8 cellular contexts compared by ENCODE assay signal in genomic region chr6:116278478-116278822, GRCh38. TPM values are rescaled to one million over a fixed set of nuclear protein-coding genes. Genes with fewer than 3 reads are reported as not detected.
DNase-seq lines count a peak whose midpoint lies in the region; ATAC-seq and TF ChIP-seq lines count a peak whose summit lies in the region.

No MANE protein-coding gene starts in this region.

- peaks cover 22 to 57% (median 27%) of the 10 kb centered on the region in 3 donors for H3K36me3 Mint-ChIP-seq in CD8-positive, alpha-beta memory T cell

- no peaks in the 10 kb centered on the region for H3K9me3 ChIP-seq in CD8-positive, alpha-beta memory T cell (ENCODE audit: low read length)
- H3K9me3 ChIP-seq in OCI-LY3 (ENCODE audit: insufficient read depth, low read length), result no peaks in the 10 kb centered on the region
- no peaks in the 10 kb centered on the region for H3K9me3 ChIP-seq in endocrine pancreas (ENCODE audit: control insufficient read depth, low read length)
- no peaks in the 10 kb centered on the region for H3K9me3 ChIP-seq in osteoblast (ENCODE audit: low read depth, low read length)

- H3K4me3 Mint-ChIP-seq in CD8-positive, alpha-beta memory T cell, result peak overlapping the region; percentile 91 to 99 (median 98)

- H3K9me3 Mint-ChIP-seq in CD8-positive, alpha-beta memory T cell, result peaks cover 0 to 2% (median 0%) of the 10 kb centered on the region in 5 donors

- H3K27ac ChIP-seq in CD8-positive, alpha-beta memory T cell (ENCODE audit: low read depth, low read length), result peak overlapping the region; percentile 100
- H3K27ac ChIP-seq in OCI-LY3 (ENCODE audit: low read length) (no peak overlapping the region), osteoblast (ENCODE audit: low read depth, low read length) (peak overlapping the region; percentile 98)

- H3K27me3 Mint-ChIP-seq in CD8-positive, alpha-beta memory T cell, result no peaks in the 10 kb centered on the region

- peaks cover 16% of the 10 kb centered on the region for H3K36me3 ChIP-seq in CD8-positive, alpha-beta memory T cell (ENCODE audit: insufficient read depth, low read length)
- H3K36me3 ChIP-seq in OCI-LY3 (replicated peaks; ENCODE audit: low read depth, low read length), result peaks cover 8% of the 10 kb centered on the region
- peaks cover 8% of the 10 kb centered on the region for H3K36me3 ChIP-seq in endocrine pancreas (ENCODE audit: control insufficient read depth, insufficient read depth, low read length)
- peaks cover 10% of the 10 kb centered on the region for H3K36me3 ChIP-seq in osteoblast (ENCODE audit: insufficient read depth, low read length)

- peaks cover 7% of the 10 kb centered on the region for H4K20me1 ChIP-seq in OCI-LY3 (ENCODE audit: insufficient read depth, low read length)
- peaks cover 33% of the 10 kb centered on the region for H4K20me1 ChIP-seq in osteoblast (ENCODE audit: insufficient read depth, low read length)

- CTCF ChIA-PET in CD8-positive, alpha-beta memory T cell (lab: Charles Lee), result interaction anchor here (1.3 to 4.2 kb wide), 6 partner anchors 9 to 283 kb away, joined by 4 to 29 read pairs (median 6); partner anchors contain the start of gene TSPYL4

- H3K27me3 ChIP-seq in CD8-positive, alpha-beta memory T cell (ENCODE audit: insufficient read depth, low read length, poor library complexity, severe bottlenecking), result no peaks in the 10 kb centered on the region
- H3K27me3 ChIP-seq in OCI-LY3 (ENCODE audit: low read depth, low read length) (no peaks in the 10 kb centered on the region), endocrine pancreas (ENCODE audit: control insufficient read depth, insufficient read depth, low read length) (no peaks in the 10 kb centered on the region), osteoblast (ENCODE audit: insufficient read depth, low read length) (no peaks in the 10 kb centered on the region)

- DNase-seq in CD8-positive, alpha-beta memory T cell, result no peak
- DNase-seq in osteoblast (ENCODE audit: insufficient read length, low spot score, missing footprints) (no peak), OCI-M1 (lab: John Stamatoyannopoulos, UW) (no peak), cortex of kidney (lab: John Stamatoyannopoulos, UW) (no peak)

- TF ChIP-seq CTCF in OCI-LY3 (IDR thresholded peaks at IDR 0.05; ENCODE audit: low read depth, low read length), result no peak
- no peak for TF ChIP-seq CTCF in osteoblast (IDR thresholded peaks at IDR 0.05; ENCODE audit: extremely low read depth, low read depth, low read length)

- peaks cover 54 to 74% (median 68%) of the 10 kb centered on the region in 3 donors for H3K4me1 Mint-ChIP-seq in CD8-positive, alpha-beta memory T cell

- H3K4me1 ChIP-seq in CD8-positive, alpha-beta memory T cell (ENCODE audit: insufficient read depth, low read length), result peaks cover 62% of the 10 kb centered on the region
- peaks cover 50% of the 10 kb centered on the region for H3K4me1 ChIP-seq in OCI-LY3 (ENCODE audit: low read length)
- no peaks in the 10 kb centered on the region for H3K4me1 ChIP-seq in endocrine pancreas (ENCODE audit: control insufficient read depth, insufficient read depth, low read length)
- H3K4me1 ChIP-seq in osteoblast (ENCODE audit: insufficient read depth, low read length), result peaks cover 28% of the 10 kb centered on the region

- peak overlapping the region; percentile 74 for H3K4me2 ChIP-seq in OCI-LY3 (ENCODE audit: low read length)
- peak overlapping the region; percentile 97 for H3K4me2 ChIP-seq in osteoblast (ENCODE audit: insufficient read depth, low read length)

- H3K79me2 ChIP-seq in OCI-LY3 (ENCODE audit: low read length) (peaks cover 37% of the 10 kb centered on the region), osteoblast (ENCODE audit: insufficient read depth, low read length) (peaks cover 59% of the 10 kb centered on the region)

- POLR2A ChIA-PET in CD8-positive, alpha-beta memory T cell (lab: Charles Lee), result interaction anchor here (0.7 to 3.5 kb wide), 7 partner anchors 9 to 403 kb away, joined by 3 to 39 read pairs (median 10); partner anchors contain the start of genes KPNA5, NT5DC1 and TSPYL4

- H3K4me3 ChIP-seq in CD8-positive, alpha-beta memory T cell (ENCODE audit: low read length), result peak overlapping the region; percentile 90
- peak overlapping the region; percentile 94 for H3K4me3 ChIP-seq in OCI-LY3 (ENCODE audit: low read length)
- H3K4me3 ChIP-seq in endocrine pancreas (ENCODE audit: control insufficient read depth, insufficient read depth, low read length), result peak overlapping the region; percentile 99
- H3K4me3 ChIP-seq in osteoblast (ENCODE audit: insufficient read depth, low read length), result peak overlapping the region; percentile 98

- no peak overlapping the region for H2AFZ ChIP-seq in OCI-LY3 (ENCODE audit: low read depth, low read length)
- no peak overlapping the region for H2AFZ ChIP-seq in osteoblast (ENCODE audit: low read length)

- 0 out of 2 replicates have a peak overlapping the region, but pooled peaks have one; percentile 80 for H3K9ac ChIP-seq in OCI-LY3 (ENCODE audit: low read length)
- peak overlapping the region; percentile 99 for H3K9ac ChIP-seq in endocrine pancreas (ENCODE audit: control insufficient read depth, insufficient read depth, low read length)

- peak overlapping the region; percentile 98 to 100 (median 100) for H3K27ac Mint-ChIP-seq in CD8-positive, alpha-beta memory T cell

- ATAC-seq in GM21717 (IDR thresholded peaks at IDR 0.05; ENCODE audit: unreplicated experiment), result no peak
- no peak for ATAC-seq in GM19324 (IDR thresholded peaks at IDR 0.05; ENCODE audit: low FRiP score, unreplicated experiment)

RNA-seq across cellular contexts. Expression of gene TSPYL1, which starts 1.3 kb away (rescaled TPM):
- 10 to 100 TPM; 56.6 to 57.4 TPM for total RNA-seq in CD8-positive, alpha-beta memory T cell
- 50.5 TPM for polyA plus RNA-seq in CD8-positive, alpha-beta memory T cell
- 89.4 and 91.6 TPM in 2 replicates for total RNA-seq in osteoblast

RNA-seq across cellular contexts. Expression of gene TSPYL4, which starts 24.6 kb away (rescaled TPM):
- 10 to 100 TPM; 19.3 to 19.9 TPM for total RNA-seq in CD8-positive, alpha-beta memory T cell
- polyA plus RNA-seq in CD8-positive, alpha-beta memory T cell, result 9.4 TPM
- total RNA-seq in osteoblast, result 23.9 and 24.6 TPM in 2 replicates
